8 cellular contexts compared by ENCODE assay signal in the genomic region with DNA sequence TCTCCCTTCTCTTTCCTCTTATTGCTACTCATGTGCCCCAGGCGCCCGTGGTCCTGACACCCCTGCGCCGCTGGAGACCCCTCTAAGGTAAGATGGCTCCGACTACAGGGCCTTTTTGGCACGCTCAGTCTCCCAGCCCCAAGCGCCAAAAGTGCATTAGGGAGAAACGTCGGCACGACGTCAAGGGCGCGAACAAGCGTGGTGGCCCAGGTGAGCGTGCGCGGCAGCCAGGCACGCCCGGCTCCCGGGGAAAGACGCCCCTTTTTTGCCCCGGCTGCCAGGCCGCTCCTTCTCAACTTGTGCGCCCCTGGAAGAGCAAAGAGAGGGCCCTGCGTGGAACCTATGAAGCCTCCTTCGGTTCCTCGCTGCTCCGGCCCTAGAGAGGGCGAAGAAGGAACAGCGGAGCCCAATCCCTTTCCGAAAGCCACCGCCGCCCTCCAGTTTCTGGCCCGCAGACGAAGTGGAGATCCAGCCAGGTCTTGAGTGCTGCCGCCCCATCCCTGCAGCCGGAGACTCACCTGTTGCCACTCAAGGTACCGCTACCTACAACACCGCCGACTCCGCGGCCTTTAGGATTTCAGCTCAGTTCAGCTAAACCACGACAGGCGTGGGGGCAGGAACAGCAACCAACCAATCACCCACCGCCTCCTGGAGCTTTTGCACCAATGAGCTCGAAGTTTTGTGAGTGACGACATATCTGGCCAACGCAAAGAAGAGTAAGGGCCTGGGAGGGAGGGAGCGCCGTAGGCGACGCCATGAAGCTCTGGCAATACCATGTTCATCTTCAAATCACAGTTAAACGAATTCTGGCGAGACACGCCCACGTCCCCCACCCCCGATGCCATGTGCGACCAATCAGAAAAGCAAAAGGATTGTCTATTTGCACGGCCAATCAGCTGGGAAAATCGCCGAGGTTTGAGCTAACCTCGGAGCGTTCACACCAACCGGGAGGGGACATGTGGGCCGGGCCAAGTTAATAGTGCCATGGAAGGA. TPM values are rescaled to one million over a fixed set of nuclear protein-coding genes. Genes with fewer than 3 reads are reported as not detected.
DNase-seq lines count a peak whose midpoint lies in the region; ATAC-seq, FAIRE-seq and TF ChIP-seq lines count a peak whose summit lies in the region.
"Not testable (repeated sequence)": the region's sequence is repeated elsewhere in the genome, so short reads cannot be mapped to it uniquely, and the experiment has no call there.

A gene (minus strand): TSS at position 609 of the 993 bp plus-strand sequence. CDS start 3,369 bp downstream, outside the sequence.

- not testable (repeated sequence) for H3K27ac Mint-ChIP-seq in activated naive CD8-positive, alpha-beta T cell treated with anti-CD3 and anti-CD28 coated beads for 36 hours

- H3K4me3 ChIP-seq in heart left ventricle = peak within 1 kb of the TSS in 9 of 12 donors; percentile 20 to 50 (median 38)

- not testable (repeated sequence) for DNase-seq in GM12891 (ENCODE audit: insufficient read length, low spot score)
- peak; percentile 80 for DNase-seq in activated CD4-positive, CD25-positive, alpha-beta regulatory T cell treated with anti-CD3 and anti-CD28 coated beads, Interleukin-2, amount 50 U/mL, for 72 hours
- DNase-seq in activated naive CD8-positive, alpha-beta T cell treated with anti-CD3 and anti-CD28 coated beads for 36 hours = peak; percentile 88
- peak; percentile 73 to 91 (median 89) for DNase-seq in heart left ventricle
- peak; percentile 60 to 96 (median 76) for DNase-seq in posterior cingulate gyrus
- DNase-seq in stimulated activated CD8-positive, alpha-beta memory T cell treated with anti-CD3 and anti-CD28 coated beads, Interleukin-7, amount 100 ng/mL, for 24 hours (ENCODE audit: low read depth) = peak; percentile 39

- intact Hi-C loops in heart left ventricle (cut with DNase I); posterior cingulate gyrus (cut with DNase I): not testable (repeated sequence)

- not testable (repeated sequence) for H3K27me3 ChIP-seq in heart left ventricle

- H3K4me3 Mint-ChIP-seq in activated naive CD8-positive, alpha-beta T cell treated with anti-CD3 and anti-CD28 coated beads for 36 hours = not testable (repeated sequence)

- TF ChIP-seq CTCF in heart left ventricle (IDR thresholded peaks at IDR 0.05) = not testable (repeated sequence)

- H3K4me1 ChIP-seq in heart left ventricle = not testable (repeated sequence)

- H3K4me1 Mint-ChIP-seq in activated naive CD8-positive, alpha-beta T cell treated with anti-CD3 and anti-CD28 coated beads for 36 hours = not testable (repeated sequence)

- not testable (repeated sequence) for H3K36me3 Mint-ChIP-seq in activated naive CD8-positive, alpha-beta T cell treated with anti-CD3 and anti-CD28 coated beads for 36 hours

- peak within 1 kb of the TSS in 9 of 12 donors; percentile 4 to 75 (median 41) for H3K27ac ChIP-seq in heart left ventricle

- H3K36me3 ChIP-seq in heart left ventricle = not testable (repeated sequence)

- 0 to 1% methylated on average over 10 to 15 of the region's 65 CpGs; no CpG with 5 or more reads in 2 of the 4 donors for whole genome bisulfite sequencing in heart left ventricle, 4 donors

- ATAC-seq in GM21723 (IDR thresholded peaks at IDR 0.05; ENCODE audit: unreplicated experiment) (peak; percentile 82), HG03442 (IDR thresholded peaks at IDR 0.05; ENCODE audit: unreplicated experiment) (peak; percentile 87), heart left ventricle (peak; percentile 96 to 99 (median 98))

- peak; percentile 94 for FAIRE-seq in GM12891 (lab: Jason Lieb, UNC)

- TF ChIP-seq POLR2A in GM12891 (IDR thresholded peaks at IDR 0.05; ENCODE audit: low read depth, low read length); heart left ventricle (IDR thresholded peaks at IDR 0.05): not testable (repeated sequence)

- not testable (repeated sequence) for H3K9me3 Mint-ChIP-seq in activated naive CD8-positive, alpha-beta T cell treated with anti-CD3 and anti-CD28 coated beads for 36 hours

- H3K27me3 Mint-ChIP-seq in activated naive CD8-positive, alpha-beta T cell treated with anti-CD3 and anti-CD28 coated beads for 36 hours = not testable (repeated sequence)

- not testable (repeated sequence) for H3K9me3 ChIP-seq in heart left ventricle

RNA-seq across cellular contexts. Expression of the gene that starts here (rescaled TPM):
- polyA plus RNA-seq in GM12891 (2012; ENCODE audit: low read depth, missing spikeins) = 7.7 TPM
- 10 to 100 TPM; 10.4 to 13.0 TPM for total RNA-seq in activated naive CD8-positive, alpha-beta T cell treated with anti-CD3 and anti-CD28 coated beads for 36 hours
- 10 to 100 TPM in 1 of 9 donors, 1 to 10 TPM in 8; 3.4 to 11.6 (median 5.9) TPM for total RNA-seq in heart left ventricle
- polyA plus RNA-seq in heart left ventricle = 1 to 10 TPM; 4.0 to 7.0 TPM
